Comparison of ENCODE assay signal across 9 cellular contexts in the genomic region with DNA sequence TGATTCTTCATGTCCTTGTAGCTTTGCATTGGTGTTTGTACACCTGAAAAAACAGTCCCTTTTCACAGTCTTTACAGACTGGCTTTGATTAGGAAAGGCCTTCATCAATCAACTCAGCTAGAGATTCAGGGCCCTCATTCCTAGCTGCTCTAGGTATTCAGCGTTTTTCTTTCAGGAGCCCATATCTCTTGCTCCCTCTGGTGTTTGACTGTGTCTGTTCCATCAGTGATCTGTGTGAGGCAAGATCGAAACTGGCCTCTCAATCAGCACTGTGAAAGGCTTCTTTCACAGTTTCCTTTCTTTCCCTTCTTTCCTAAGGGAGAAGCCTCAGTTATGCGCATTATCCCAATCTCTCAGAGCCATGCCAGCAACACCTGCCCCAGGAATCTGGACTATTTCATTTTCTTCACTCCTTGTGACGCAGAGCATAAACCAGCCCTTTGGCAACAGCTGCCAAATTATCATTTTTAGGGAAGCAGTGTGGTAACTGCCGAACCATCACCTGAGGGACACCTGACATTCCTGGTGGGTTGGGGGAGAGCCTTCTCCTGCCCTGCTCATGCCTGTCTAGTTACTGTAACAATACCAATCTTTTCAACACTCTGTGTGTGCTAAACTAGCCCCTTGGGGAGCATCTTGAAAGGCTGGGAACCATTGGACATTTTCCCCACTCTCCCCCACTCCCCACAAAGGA.
DNase-seq lines count a peak whose midpoint lies in the region; ATAC-seq and TF ChIP-seq lines count a peak whose summit lies in the region.
"Had no signal": no experiment of that assay in that cellular context is flagged by ENCODE, and none has a peak within 500 bp of the region (broad histone marks: within the 10 kb centered on the region; RNA-seq: fewer than 3 reads in every experiment).

No MANE protein-coding gene starts in this region.

- no peak overlapping the region for H3K9ac ChIP-seq in endodermal cell (ENCODE audit: extremely low read depth, low read length, poor library complexity, severe bottlenecking)

- peak; percentile 75 for DNase-seq in AG08395 (ENCODE audit: low spot score)
- DNase-seq in NCI-H146 treated with DMSO at 0.1 percent for 48 hours (lab: John Stamatoyannopoulos, UW; ENCODE audit: unreplicated experiment): peak; percentile 32
- peak; percentile 38 for DNase-seq in WERI-Rb-1
- peak; percentile 78 for DNase-seq in endodermal cell
- DNase-seq in naive thymus-derived CD8-positive, alpha-beta T cell: peak in 7 of 10 donors; percentile 18 to 64 (median 40)
- DNase-seq in mesenteric fat pad (ENCODE audit: low spot score): no peak

- H3K36me3 Mint-ChIP-seq in endodermal cell (ENCODE audit: low read depth): no peaks in the 10 kb centered on the region
- no peaks in the 10 kb centered on the region for H3K36me3 Mint-ChIP-seq in naive thymus-derived CD8-positive, alpha-beta T cell
- H3K36me3 Mint-ChIP-seq: IgD-negative memory B cell had no signal

- H3K27ac ChIP-seq in WERI-Rb-1: no peak overlapping the region
- no peak overlapping the region for H3K27ac ChIP-seq in endodermal cell (ENCODE audit: low read depth, low read length)

- peak; percentile 71 for ATAC-seq in HG02840 (IDR thresholded peaks at IDR 0.05; ENCODE audit: low FRiP score, unreplicated experiment)
- ATAC-seq in naive thymus-derived CD8-positive, alpha-beta T cell: peak; percentile 70 to 87

- peaks cover 5% of the 10 kb centered on the region for H3K4me1 Mint-ChIP-seq in endodermal cell
- peaks cover 4 to 16% (median 15%) of the 10 kb centered on the region in 4 donors for H3K4me1 Mint-ChIP-seq in naive thymus-derived CD8-positive, alpha-beta T cell

- no peak overlapping the region for H3K4me3 Mint-ChIP-seq in endodermal cell
- H3K4me3 Mint-ChIP-seq in naive thymus-derived CD8-positive, alpha-beta T cell: peak overlapping the region in 2 of 10 donors; percentile 18 to 43

- 10 to 57% methylated on average over 2 to 5 of the region's 5 CpGs for WGBS in endodermal cell (ENCODE audit: insufficient coverage in 1 of 2, insufficient read length in 1 of 2), 2 experiments

- no peak overlapping the region for H3K4me3 ChIP-seq in WERI-Rb-1 (ENCODE audit: low read depth, low read length)
- H3K4me3 ChIP-seq in endodermal cell (ENCODE audit: low read length): no peak overlapping the region

- H3K9me3 ChIP-seq in WERI-Rb-1 (ENCODE audit: severe bottlenecking): no peaks in the 10 kb centered on the region
- peaks cover 10% of the 10 kb centered on the region for H3K9me3 ChIP-seq in endodermal cell (ENCODE audit: control insufficient read depth, low read length)

- TF ChIP-seq CTCF in GM12873 (IDR thresholded peaks at IDR 0.05; ENCODE audit: insufficient read depth, low read depth, low read length, missing control alignments): peak; percentile 83
- peak; percentile 65 for TF ChIP-seq CTCF in WERI-Rb-1 (IDR thresholded peaks at IDR 0.05; ENCODE audit: low read depth, low read length)
- peak; percentile 84 for TF ChIP-seq CTCF in endodermal cell (conservative IDR thresholded peaks at IDR 0.05)

- POLR2A ChIA-PET in naive thymus-derived CD8-positive, alpha-beta T cell (lab: Charles Lee): interaction anchor here (0.7 to 0.9 kb wide), 2 partner anchors 76 to 447 kb away, joined by 4 read pairs; a partner anchor contains a TSS

- H3K27me3 ChIP-seq in WERI-Rb-1 (ENCODE audit: insufficient read depth, low read depth, severe bottlenecking) (no peaks in the 10 kb centered on the region), endodermal cell (ENCODE audit: control insufficient read depth, insufficient read depth, low read length, poor library complexity, severe bottlenecking) (no peaks in the 10 kb centered on the region)

- H3K4me1 ChIP-seq in endodermal cell (ENCODE audit: control insufficient read depth, insufficient read depth, low read length): no peaks in the 10 kb centered on the region

- H3K36me3 ChIP-seq in WERI-Rb-1: no peaks in the 10 kb centered on the region
- H3K36me3 ChIP-seq in endodermal cell (ENCODE audit: control insufficient read depth, insufficient read depth, low read length): no peaks in the 10 kb centered on the region

- no peaks in the 10 kb centered on the region for H3K27me3 Mint-ChIP-seq in endodermal cell (ENCODE audit: insufficient read depth)
- H3K27me3 Mint-ChIP-seq in naive thymus-derived CD8-positive, alpha-beta T cell: no peaks in the 10 kb centered on the region
- H3K27me3 Mint-ChIP-seq: IgD-negative memory B cell had no signal

- peak overlapping the region; percentile 88 for H3K27ac Mint-ChIP-seq in endodermal cell
- H3K27ac Mint-ChIP-seq in naive thymus-derived CD8-positive, alpha-beta T cell: peak overlapping the region in 5 of 10 donors; percentile 2 to 33 (median 15)

- H3K9me3 Mint-ChIP-seq in endodermal cell: peaks cover 6% of the 10 kb centered on the region
- H3K9me3 Mint-ChIP-seq in naive thymus-derived CD8-positive, alpha-beta T cell: peaks cover 0 to 10% (median 2%) of the 10 kb centered on the region in 9 donors
- H3K9me3 Mint-ChIP-seq: IgD-negative memory B cell had no signal
